Comparison of ENCODE assay signal across 18 cellular contexts in genomic region chr3:189726277-189726676, GRCh38.
A peak's percentile ranks its signal among the peaks of the same experiment; 100 is the strongest.
DNase-seq lines count a peak whose midpoint lies in the region; ATAC-seq, FAIRE-seq and TF ChIP-seq lines count a peak whose summit lies in the region.
"Had no signal": no experiment of that assay in that cellular context is flagged by ENCODE, and none has a peak within 500 bp of the region (broad histone marks: within the 10 kb centered on the region; RNA-seq: fewer than 3 reads in every experiment).

No MANE protein-coding gene starts in this region.

- peak overlapping the region; percentile 30 for H3K27ac ChIP-seq in RWPE2 (ENCODE audit: poor library complexity, severe bottlenecking)
- peak overlapping the region; percentile 24 for H3K27ac ChIP-seq in epithelial cell of prostate

- ATAC-seq in RWPE2 (ENCODE audit: low read depth): peak; percentile 82
- ATAC-seq: HCT116, K562, Panc1 had no signal

- H3K27ac Mint-ChIP-seq in Calu3 (ENCODE audit: unreplicated experiment): no peak overlapping the region
- H3K27ac Mint-ChIP-seq: B cell had no signal

- CTCF ChIA-PET in Calu3 (lab: Charles Lee): no interaction called here

- no peaks in the 10 kb centered on the region for H3K27me3 Mint-ChIP-seq in Calu3 (ENCODE audit: unreplicated experiment)
- H3K27me3 Mint-ChIP-seq: B cell had no signal

- no peak overlapping the region for H3K4me3 Mint-ChIP-seq in Calu3 (ENCODE audit: low read depth, unreplicated experiment)
- H3K4me3 Mint-ChIP-seq: B cell had no signal

- TF ChIP-seq CTCF in RWPE2 (IDR thresholded peaks at IDR 0.05; ENCODE audit: poor library complexity, severe bottlenecking) (no peak), Calu3 (IDR thresholded peaks at IDR 0.05; ENCODE audit: unreplicated experiment) (no peak)

- no peaks in the 10 kb centered on the region for H3K36me3 ChIP-seq in RWPE2 (ENCODE audit: low read depth)

- intact Hi-C loops in Calu3 (cut with micrococcal nuclease; ENCODE audit: unreplicated experiment): no loop called here

- peak; percentile 25 for DNase-seq in EL
- DNase-seq in HPDE6-E6E7 (ENCODE audit: extremely low spot score): peak; percentile 57
- DNase-seq in RWPE2 (ENCODE audit: low spot score): no peak
- peak; percentile 20 for DNase-seq in epithelial cell of prostate (ENCODE audit: low read depth, low spot score)
- DNase-seq in Calu3: no peak
- DNase-seq in GM12891 (ENCODE audit: insufficient read length, low spot score): no peak
- DNase-seq in hypothalamus (lab: John Stamatoyannopoulos, UW): no peak
- DNase-seq in NCI-H146 (lab: John Stamatoyannopoulos, UW): no peak
- DNase-seq: COR-L47, NCI-H1105 treated with DMSO at 0.1 percent for 48 hours, NCI-H1694 treated with DMSO at 0.1 percent for 48 hours, NCI-H524, Right ventricle myocardium superior, SW 1271 had no signal

- no peak for TF ChIP-seq POLR2A in GM12891 (IDR thresholded peaks at IDR 0.05; ENCODE audit: low read depth, low read length)

- FAIRE-seq in GM12891 (lab: Jason Lieb, UNC): no peak
- FAIRE-seq: K562 had no signal

- no peaks in the 10 kb centered on the region for H3K9me3 ChIP-seq in RWPE2 (ENCODE audit: severe bottlenecking)

- no TSS peak for BruUV-seq in Calu3 (replicated peaks; lab: Mats Ljungman, UMichigan)

- H3K4me3 ChIP-seq in RWPE2 (ENCODE audit: severe bottlenecking): no peak overlapping the region
- H3K4me3 ChIP-seq: K562 had no signal

- H3K36me3 Mint-ChIP-seq in Calu3 (ENCODE audit: insufficient read depth, unreplicated experiment): no peaks in the 10 kb centered on the region

- peaks cover 13% of the 10 kb centered on the region for H3K4me1 ChIP-seq in RWPE2 (ENCODE audit: insufficient read depth, poor library complexity, severe bottlenecking)

- no peaks in the 10 kb centered on the region for H3K4me1 Mint-ChIP-seq in Calu3 (ENCODE audit: low read depth, unreplicated experiment)
- H3K4me1 Mint-ChIP-seq: B cell had no signal

- no peaks in the 10 kb centered on the region for H3K27me3 ChIP-seq in RWPE2 (ENCODE audit: insufficient read depth, poor library complexity, severe bottlenecking)

- H3K9me3 Mint-ChIP-seq in Calu3 (ENCODE audit: low read depth, unreplicated experiment): no peaks in the 10 kb centered on the region

TF ChIP-seq in GM12891, 5 proteins besides CTCF, POLR2A, EP300 and RAD21:
- TF ChIP-seq TAF1 (IDR thresholded peaks at IDR 0.05; ENCODE audit: low read depth, low read length) (no peak), POU2F2 (IDR thresholded peaks at IDR 0.05; ENCODE audit: low read depth, low read length) (no peak), POLR2AphosphoS5 (IDR thresholded peaks at IDR 0.05; ENCODE audit: low read depth, low read length) (no peak), PAX5 (IDR thresholded peaks at IDR 0.05; ENCODE audit: insufficient read depth, low read length, severe bottlenecking) (no peak), SPI1 (IDR thresholded peaks at IDR 0.05; ENCODE audit: low read depth, low read length) (no peak)

Comparison
In these comparisons a context has a peak if more than half of its experiments do, and no peak if none do; other contexts are left out.
1. DNase-seq: peak in EL (single experiment), HPDE6-E6E7 (single experiment) and epithelial cell of prostate (single experiment); none in RWPE2 (single experiment), Calu3 (single experiment), GM12891 (single experiment), hypothalamus (0 of 51) and NCI-H146 (single experiment).